ENCODE assay signal across 10 cellular contexts in the genomic region with DNA sequence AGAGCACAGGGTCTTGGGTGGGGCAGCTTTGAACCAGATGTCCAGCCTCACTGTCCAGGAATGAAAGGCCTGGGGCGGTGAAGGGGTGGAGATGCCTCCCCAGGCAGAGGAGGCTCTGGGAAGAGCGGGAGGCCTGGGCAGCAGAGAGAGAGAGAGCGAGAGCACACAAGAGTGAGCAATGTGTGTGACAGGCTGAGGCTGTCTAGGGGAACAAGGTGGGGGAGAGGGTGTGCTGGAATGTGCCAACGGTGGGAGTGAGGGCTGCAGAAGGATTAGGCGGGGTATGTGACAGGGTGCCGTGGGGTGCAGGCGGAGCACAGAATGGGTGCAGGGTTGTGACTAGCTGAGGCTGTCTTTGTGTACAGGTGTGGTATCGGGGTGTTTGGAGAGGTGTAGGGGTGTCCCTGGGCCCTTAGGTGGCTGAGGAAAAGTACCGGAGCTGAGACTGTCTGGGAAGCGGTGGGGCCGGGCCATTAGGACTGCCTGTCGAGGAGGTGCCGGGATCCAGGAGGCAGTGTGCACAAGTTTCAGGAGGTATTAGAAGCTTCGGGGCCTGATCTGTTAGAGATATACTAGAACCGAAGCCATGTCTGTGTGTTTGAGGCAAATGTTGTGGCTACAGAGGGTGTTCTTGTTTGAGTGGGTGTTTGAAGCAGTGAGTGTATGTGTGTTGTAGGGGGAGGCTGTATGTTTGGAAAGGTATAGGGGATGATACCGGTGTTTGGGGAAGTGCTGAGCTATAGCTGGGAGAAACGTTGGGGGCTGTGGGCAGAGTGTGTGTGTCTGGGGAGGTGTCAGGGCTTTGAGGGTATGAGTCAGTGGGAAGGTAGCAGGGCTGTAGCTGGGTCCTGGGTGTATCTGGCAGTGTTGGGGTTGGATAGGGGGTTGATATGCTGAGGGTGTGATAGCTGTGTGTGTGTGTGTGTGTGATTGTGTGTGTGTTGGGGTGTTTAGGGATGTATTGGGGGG. TPM values are rescaled to one million over a fixed set of nuclear protein-coding genes. Genes with fewer than 3 reads are reported as not detected.
A peak's percentile ranks its signal among the peaks of the same experiment; 100 is the strongest.
DNase-seq lines count a peak whose midpoint lies in the region; ATAC-seq and TF ChIP-seq lines count a peak whose summit lies in the region.
"Had no signal": no experiment of that assay in that cellular context is flagged by ENCODE, and none has a peak within 500 bp of the region (broad histone marks: within the 10 kb centered on the region; RNA-seq: fewer than 3 reads in every experiment).

No MANE protein-coding gene starts in this region.

- H3K36me3 Mint-ChIP-seq in activated T-cell treated with anti-CD3 and anti-CD28 coated beads, Interleukin-2, amount 50 U/mL, for 4 hours (ENCODE audit: insufficient read depth), result no peaks in the 10 kb centered on the region
- H3K36me3 Mint-ChIP-seq: brain had no signal

- peaks cover 75% of the 10 kb centered on the region for H3K4me1 ChIP-seq in adipocyte (ENCODE audit: control insufficient read depth, insufficient read depth, low read length)
- peaks cover 35% of the 10 kb centered on the region for H3K4me1 ChIP-seq in iPS-15b (ENCODE audit: control insufficient read depth, insufficient read depth, low read length)
- peaks cover 99% of the 10 kb centered on the region for H3K4me1 ChIP-seq in suprapubic skin

- no peak for TF ChIP-seq EP300 in suprapubic skin (IDR thresholded peaks at IDR 0.05)

- no peaks in the 10 kb centered on the region for H3K9me3 Mint-ChIP-seq in activated T-cell treated with anti-CD3 and anti-CD28 coated beads, Interleukin-2, amount 50 U/mL, for 4 hours
- H3K9me3 Mint-ChIP-seq: brain had no signal

- H3K9ac ChIP-seq in adipocyte (ENCODE audit: low read length) (peak overlapping the region; percentile 50), iPS-15b (ENCODE audit: low read depth, low read length) (peak overlapping the region; percentile 47)

- peaks cover 9% of the 10 kb centered on the region for H3K4me1 Mint-ChIP-seq in activated T-cell treated with anti-CD3 and anti-CD28 coated beads, Interleukin-2, amount 50 U/mL, for 4 hours (ENCODE audit: low read depth)
- H3K4me1 Mint-ChIP-seq: brain had no signal

- H3K27me3 ChIP-seq in adipocyte (replicated peaks; ENCODE audit: control insufficient read depth, insufficient read depth, low read length) (no peaks in the 10 kb centered on the region), iPS-15b (ENCODE audit: control insufficient read depth, insufficient read depth, low read length) (no peaks in the 10 kb centered on the region), suprapubic skin (no peaks in the 10 kb centered on the region)

- H3K27me3 Mint-ChIP-seq in activated T-cell treated with anti-CD3 and anti-CD28 coated beads, Interleukin-2, amount 50 U/mL, for 4 hours (ENCODE audit: low read depth), result no peaks in the 10 kb centered on the region
- H3K27me3 Mint-ChIP-seq: brain had no signal

- no peak for DNase-seq in activated T-cell treated with anti-CD3 and anti-CD28 coated beads, Interleukin-2, amount 50 U/mL, for 4 hours
- DNase-seq in activated T-cell treated with anti-CD3 and anti-CD28 coated beads for 4 hours (no peak), adipocyte (ENCODE audit: low read depth) (peak; percentile 78), suprapubic skin (ENCODE audit: low spot score in 2 of 2) (no peak), CD1c-positive myeloid dendritic cell (ENCODE audit: extremely low spot score) (no peak)
- no peak for DNase-seq in activated effector memory CD4-positive, alpha-beta T cell treated with anti-CD3 and anti-CD28 coated beads, Interleukin-2, amount 50 U/mL, for 16 hours
- DNase-seq: NCI-H2029 had no signal

- H3K4me3 Mint-ChIP-seq in activated T-cell treated with anti-CD3 and anti-CD28 coated beads, Interleukin-2, amount 50 U/mL, for 4 hours, result no peak overlapping the region

- H3K4me3 ChIP-seq in adipocyte (ENCODE audit: low read length) (no peak overlapping the region), iPS-15b (ENCODE audit: low read depth, low read length) (no peak overlapping the region), suprapubic skin (no peak overlapping the region)

- 46% methylated on average over 17 of the region's 17 CpGs for WGBS in suprapubic skin

- H3K27ac ChIP-seq in suprapubic skin, result peak overlapping the region; percentile 47

- ATAC-seq in activated T-cell treated with anti-CD3 and anti-CD28 coated beads, Interleukin-2, amount 50 U/mL, for 4 hours, result peak; percentile 54 to 69
- no peak for ATAC-seq in GM19395 (IDR thresholded peaks at IDR 0.05; ENCODE audit: unreplicated experiment)

- TF ChIP-seq CTCF in suprapubic skin (IDR thresholded peaks at IDR 0.05), result no peak

- H3K9me3 ChIP-seq in adipocyte (ENCODE audit: control insufficient read depth, low read length) (no peaks in the 10 kb centered on the region), iPS-15b (ENCODE audit: control insufficient read depth, insufficient read depth, low read length) (no peaks in the 10 kb centered on the region), suprapubic skin (no peaks in the 10 kb centered on the region)

- TF ChIP-seq POLR2A in suprapubic skin (IDR thresholded peaks at IDR 0.05), result no peak

- H3K36me3 ChIP-seq in adipocyte (ENCODE audit: control insufficient read depth, insufficient read depth, low read length, severe bottlenecking) (peaks cover 8% of the 10 kb centered on the region), iPS-15b (ENCODE audit: control insufficient read depth, insufficient read depth, low read length) (peaks cover 3% of the 10 kb centered on the region), suprapubic skin (peaks cover 3% of the 10 kb centered on the region)

RNA-seq across cellular contexts. Expression of a gene that starts 9.1 kb away (rescaled TPM):
- total RNA-seq in activated T-cell treated with anti-CD3 and anti-CD28 coated beads, Interleukin-2, amount 50 U/mL, for 4 hours, result 1 to 10 TPM; 7.6 to 9.4 (median 8.6) TPM
- 100 to 1,000 TPM in 1 of 4 donors, 10 to 100 TPM in 3; 46.7 to 103 (median 60.1) TPM for total RNA-seq in suprapubic skin

RNA-seq across cellular contexts. Expression of a gene that starts 40.2 kb away (rescaled TPM):
- total RNA-seq in activated T-cell treated with anti-CD3 and anti-CD28 coated beads, Interleukin-2, amount 50 U/mL, for 4 hours, result under 1 TPM; 0.08 to 0.65 (median 0.61) TPM
- 1 to 10 TPM; 3.0 to 9.2 (median 5.9) TPM for total RNA-seq in suprapubic skin

Comparison
In these comparisons a context has a peak if more than half of its experiments do, and no peak if none do; other contexts are left out.
1. RNA of a gene that starts 9.1 kb away (total RNA-seq): 46.7 to 103 TPM in suprapubic skin; 7.6 to 9.4 TPM in activated T-cell treated with anti-CD3 and anti-CD28 coated beads, Interleukin-2, amount 50 U/mL, for 4 hours; every median in the first group is over 4 times any median in the second.